Comparison of ENCODE assay signal across 28 cellular contexts in the genomic region with DNA sequence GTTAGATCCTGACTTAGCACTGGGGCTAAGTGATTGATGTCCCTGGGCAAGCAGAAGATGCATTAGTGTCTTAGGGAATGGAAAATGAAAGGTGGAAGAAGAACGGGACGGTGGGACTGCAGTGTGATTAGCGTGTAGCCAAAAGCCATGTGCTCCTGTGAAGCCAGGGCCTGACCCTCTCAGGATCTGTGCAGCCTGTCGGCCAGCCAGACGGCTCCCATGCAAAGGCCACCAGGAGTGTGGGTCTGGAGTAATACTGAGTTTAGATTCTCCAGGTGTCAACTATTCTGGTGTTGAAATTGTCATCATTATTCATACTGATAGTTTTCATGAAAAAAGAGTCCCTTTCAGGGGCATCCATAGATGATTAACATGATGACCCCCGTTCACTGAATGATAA. TPM values are rescaled to one million over a fixed set of nuclear protein-coding genes. Genes with fewer than 3 reads are reported as not detected.
"Had no signal": no experiment of that assay in that cellular context is flagged by ENCODE, and none has a peak within 500 bp of the region (broad histone marks: within the 10 kb centered on the region; RNA-seq: fewer than 3 reads in every experiment).

No MANE protein-coding gene starts in this region.

- H3K36me3 Mint-ChIP-seq: activated naive CD4-positive, alpha-beta T cell treated with anti-CD3 and anti-CD28 coated beads, Interleukin-2, amount 50 U/mL, for 24 hours had no signal

- ATAC-seq: activated CD8-positive, alpha-beta memory T cell treated with anti-CD3 and anti-CD28 coated beads, Interleukin-2, amount 10 ng/mL, durations not matched to agents 7 days and 5 days; Panc1; T-cell had no signal

- H3K9me3 ChIP-seq: breast epithelium had no signal

- H3K27ac ChIP-seq: breast epithelium, SK-N-MC had no signal

- H3K4me3 Mint-ChIP-seq: activated B cell treated with CpG ODN at 0.5 μM for 24 hours; activated CD4-positive, alpha-beta T cell treated with anti-CD3 and anti-CD28 coated beads, Interleukin-2, amount 10 ng/mL, durations not matched to agents 24 days and 14 days; activated CD8-positive, alpha-beta memory T cell treated with anti-CD3 and anti-CD28 coated beads, Interleukin-2, amount 10 ng/mL, durations not matched to agents 7 days and 5 days; activated naive CD4-positive, alpha-beta T cell treated with anti-CD3 and anti-CD28 coated beads, Interleukin-2, amount 50 U/mL, for 24 hours; T-cell had no signal

- H3K27me3 ChIP-seq: breast epithelium had no signal

- H3K4me1 ChIP-seq: breast epithelium had no signal

- H3K27ac Mint-ChIP-seq: activated B cell treated with CpG ODN at 0.5 μM for 24 hours; activated CD8-positive, alpha-beta memory T cell treated with anti-CD3 and anti-CD28 coated beads, Interleukin-2, amount 10 ng/mL, durations not matched to agents 7 days and 5 days; activated naive CD4-positive, alpha-beta T cell treated with anti-CD3 and anti-CD28 coated beads, Interleukin-2, amount 50 U/mL, for 24 hours; T-cell had no signal

- H3K27me3 Mint-ChIP-seq: activated B cell treated with CpG ODN at 0.5 μM for 24 hours; activated CD4-positive, alpha-beta T cell treated with anti-CD3 and anti-CD28 coated beads, Interleukin-2, amount 10 ng/mL, durations not matched to agents 24 days and 14 days; activated CD8-positive, alpha-beta memory T cell treated with anti-CD3 and anti-CD28 coated beads, Interleukin-2, amount 10 ng/mL, durations not matched to agents 7 days and 5 days had no signal

- H3K9me3 Mint-ChIP-seq: activated B cell treated with CpG ODN at 0.5 μM for 24 hours; activated CD4-positive, alpha-beta T cell treated with anti-CD3 and anti-CD28 coated beads, Interleukin-2, amount 10 ng/mL, durations not matched to agents 24 days and 14 days; activated naive CD4-positive, alpha-beta T cell treated with anti-CD3 and anti-CD28 coated beads, Interleukin-2, amount 50 U/mL, for 24 hours; T-cell had no signal

- DNase-seq: activated B cell treated with CpG ODN at 0.5 μM for 24 hours; activated CD4-positive, alpha-beta T cell treated with anti-CD3 and anti-CD28 coated beads for 1 hour; activated CD4-positive, alpha-beta T cell treated with anti-CD3 and anti-CD28 coated beads, Interleukin-2, amount 10 ng/mL, durations not matched to agents 24 days and 14 days; activated CD4-positive, alpha-beta T cell treated with anti-CD3 and anti-CD28 coated beads, Interleukin-2, amount 50 U/mL, for 48 hours; activated CD8-positive, alpha-beta memory T cell treated with anti-CD3 and anti-CD28 coated beads, Interleukin-2, amount 10 ng/mL, durations not matched to agents 7 days and 5 days; activated effector memory CD4-positive, alpha-beta T cell treated with Interleukin-2 at 50 U/mL for 16 hours; activated naive CD4-positive, alpha-beta T cell; amygdala; caudate nucleus; Karpas-422; MM.1S; NCI-H1105; NCI-H1436; NCI-H1694 treated with DMSO at 0.1 percent for 48 hours; NCI-H2029 treated with DMSO at 0.1 percent for 48 hours; NCI-H345; NCI-H510A; NCI-H526 treated with DMSO at 0.1 percent for 48 hours; NCI-H82; RPMI8226; T-cell; T-helper 2 cell; T1000 had no signal

- H3K4me3 ChIP-seq: breast epithelium, SK-N-MC had no signal

- H3K36me3 ChIP-seq: breast epithelium had no signal

RNA-seq across cellular contexts. Expression of a gene that starts 32.0 kb away (rescaled TPM):
- total RNA-seq: activated CD4-positive, alpha-beta T cell treated with anti-CD3 and anti-CD28 coated beads, Interleukin-2, amount 10 ng/mL, durations not matched to agents 24 days and 14 days; Right ventricle myocardium inferior had no signal
